Comparison of ENCODE assay signal across 14 cellular contexts in the genomic region with DNA sequence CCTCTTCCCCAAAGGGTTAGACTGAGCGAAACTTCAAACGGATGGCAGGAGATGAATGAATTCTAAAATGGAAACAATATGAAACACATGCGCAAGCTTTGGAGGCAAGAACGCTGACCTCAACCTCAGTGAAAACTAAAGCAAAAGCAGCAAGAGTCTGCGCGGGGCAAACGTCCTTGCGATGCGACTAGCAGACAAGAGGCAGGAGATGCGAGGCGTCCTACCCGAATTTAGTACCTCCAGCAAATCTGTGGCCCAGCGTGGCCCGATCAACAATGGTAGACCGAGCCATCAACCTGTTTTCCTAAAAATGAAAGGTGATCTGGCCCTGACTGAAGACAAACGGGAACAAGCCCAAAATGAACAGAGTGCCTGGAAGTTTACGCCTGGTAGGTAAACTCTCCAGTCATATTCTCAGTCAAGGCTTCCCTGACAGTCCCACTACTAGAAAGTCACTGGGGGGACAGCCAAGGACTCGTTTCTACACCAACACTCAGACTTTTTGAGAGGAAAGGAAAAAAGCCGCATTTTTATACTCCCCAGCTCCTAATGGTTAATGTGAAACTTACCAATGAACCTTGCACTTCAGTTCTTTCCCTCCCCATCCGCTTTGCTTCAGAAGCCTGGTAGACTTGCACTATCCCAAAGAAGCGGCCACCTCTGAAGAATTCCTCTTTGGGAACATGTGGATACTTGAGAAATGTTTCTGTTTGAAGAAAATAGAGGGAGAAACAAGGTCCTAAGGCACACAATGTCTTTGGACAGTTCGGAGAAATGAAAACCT. TPM values are rescaled to one million over a fixed set of nuclear protein-coding genes. Genes with fewer than 3 reads are reported as not detected.
DNase-seq lines count a peak whose midpoint lies in the region; ATAC-seq, FAIRE-seq and TF ChIP-seq lines count a peak whose summit lies in the region.
"Had no signal": no experiment of that assay in that cellular context is flagged by ENCODE, and none has a peak within 500 bp of the region (broad histone marks: within the 10 kb centered on the region; RNA-seq: fewer than 3 reads in every experiment).

No MANE protein-coding gene starts in this region.

- no peaks in the 10 kb centered on the region for H3K27me3 Mint-ChIP-seq in MCF 10A (ENCODE audit: insufficient read depth, unreplicated experiment)

- ATAC-seq in GM19395 (IDR thresholded peaks at IDR 0.05; ENCODE audit: unreplicated experiment): no peak
- ATAC-seq: gastrocnemius medialis had no signal

- DNase-seq in breast epithelium (ENCODE audit: low spot score in 2 of 2) (no peak), MCF 10A (ENCODE audit: unreplicated experiment) (no peak), bronchial epithelial cell (ENCODE audit: low read depth) (no peak), erythroblast (lab: John Stamatoyannopoulos, UW) (no peak), NCI-H524 (lab: John Stamatoyannopoulos, UW) (no peak)
- DNase-seq in stimulated activated CD4-positive, alpha-beta T cell treated with anti-CD3 and anti-CD28 coated beads, Interleukin-1b, Interleukin-23, amount 100 ng/mL, for 48 hours: no peak
- DNase-seq: NCI-H510A had no signal

- TF ChIP-seq RAD21 in liver (IDR thresholded peaks at IDR 0.05): peak in 1 of 2 donors; percentile 35

- CTCF ChIA-PET in MCF 10A (lab: Yijun Ruan, JAX): no interaction called here

- H3K4me1 Mint-ChIP-seq in MCF 10A (ENCODE audit: insufficient read depth, unreplicated experiment): peaks cover 19% of the 10 kb centered on the region
- H3K4me1 Mint-ChIP-seq: central memory CD8-positive, alpha-beta T cell had no signal

- FAIRE-seq in bronchial epithelial cell (lab: Jason Lieb, UNC): no peak

- TF ChIP-seq CTCF in breast epithelium (IDR thresholded peaks at IDR 0.05) (no peak), MCF 10A (IDR thresholded peaks at IDR 0.05; ENCODE audit: unreplicated experiment) (no peak), bronchial epithelial cell (IDR thresholded peaks at IDR 0.05; ENCODE audit: insufficient read depth, low read length, severe bottlenecking) (no peak), liver (IDR thresholded peaks at IDR 0.05; ENCODE audit: low read depth, low read length, missing input control) (no peak)

- POLR2A ChIA-PET in MCF 10A (lab: Yijun Ruan, JAX): interaction anchor here (0.8 kb wide), 1 partner anchor 72 kb away, joined by 3 read pairs; no protein-coding TSS in a partner anchor

- no peaks in the 10 kb centered on the region for H3K27me3 ChIP-seq in breast epithelium
- H3K27me3 ChIP-seq in bronchial epithelial cell (ENCODE audit: control insufficient read depth, insufficient read depth, low read length): no peaks in the 10 kb centered on the region
- H3K27me3 ChIP-seq in liver (ENCODE audit: control insufficient read depth in 4 of 4, insufficient read depth in 4 of 4, low read length in 3 of 4): peaks cover 0 to 6% (median 0%) of the 10 kb centered on the region in 4 donors
- H3K27me3 ChIP-seq: gastrocnemius medialis, testis had no signal

- H3K4me1 ChIP-seq in breast epithelium (no peaks in the 10 kb centered on the region), liver (ENCODE audit: control insufficient read depth in 4 of 4, insufficient read depth in 4 of 4, low read length in 3 of 4) (no peaks in the 10 kb centered on the region)
- H3K4me1 ChIP-seq: gastrocnemius medialis, testis had no signal

- intact Hi-C loops in breast epithelium (cut with DNase I; ENCODE audit: low total_unique reads): no loop called here
- intact Hi-C loops in MCF 10A (cut with micrococcal nuclease): no loop called here

- H3K9me3 Mint-ChIP-seq in MCF 10A (ENCODE audit: unreplicated experiment): no peaks in the 10 kb centered on the region
- H3K9me3 Mint-ChIP-seq: central memory CD8-positive, alpha-beta T cell had no signal

- WGBS in liver: 45% methylated on average over 22 of the region's 22 CpGs

- peak overlapping the region; percentile 45 to 67 for H3K27ac ChIP-seq in breast epithelium
- H3K27ac ChIP-seq in liver (ENCODE audit: low read depth in 1 of 2, low read length in 2 of 2): peak overlapping the region; percentile 12 to 69
- H3K27ac ChIP-seq: gastrocnemius medialis, testis had no signal

- H3K36me3 ChIP-seq in breast epithelium: no peaks in the 10 kb centered on the region
- H3K36me3 ChIP-seq in bronchial epithelial cell (ENCODE audit: control insufficient read depth, insufficient read depth, low read length): no peaks in the 10 kb centered on the region
- no peaks in the 10 kb centered on the region for H3K36me3 ChIP-seq in liver (ENCODE audit: control insufficient read depth in 4 of 4, insufficient read depth in 3 of 4, low read depth in 1 of 4, low read length in 3 of 4)
- H3K36me3 ChIP-seq: gastrocnemius medialis had no signal

- BruUV-seq in MCF 10A (replicated peaks; lab: Mats Ljungman, UMichigan): no TSS peak

- H3K27ac Mint-ChIP-seq in MCF 10A (ENCODE audit: low read depth, unreplicated experiment): no peak overlapping the region

- peaks cover 6% of the 10 kb centered on the region for H3K36me3 Mint-ChIP-seq in MCF 10A (ENCODE audit: insufficient read depth, unreplicated experiment)

- TF ChIP-seq POLR2A in breast epithelium (IDR thresholded peaks at IDR 0.05) (no peak), erythroblast (IDR thresholded peaks at IDR 0.05; ENCODE audit: low read length) (no peak)

- no peaks in the 10 kb centered on the region for H3K9me3 ChIP-seq in breast epithelium
- H3K9me3 ChIP-seq in liver (ENCODE audit: control insufficient read depth in 4 of 4, low read length in 3 of 4): no peaks in the 10 kb centered on the region
- H3K9me3 ChIP-seq: gastrocnemius medialis, testis had no signal

- H3K4me3 Mint-ChIP-seq in MCF 10A (ENCODE audit: unreplicated experiment): no peak overlapping the region
- H3K4me3 Mint-ChIP-seq: central memory CD8-positive, alpha-beta T cell had no signal

- peak overlapping the region; percentile 22 to 56 (median 40) for H3K4me3 ChIP-seq in breast epithelium
- peak overlapping the region; percentile 6 for H3K4me3 ChIP-seq in bronchial epithelial cell (ENCODE audit: low read depth, low read length)
- peak overlapping the region in 2 of 3 donors; percentile 5 to 39 for H3K4me3 ChIP-seq in liver (ENCODE audit: low read depth in 1 of 3, low read length in 3 of 3)
- H3K4me3 ChIP-seq: gastrocnemius medialis, lung had no signal

- H3K9ac ChIP-seq in liver (ENCODE audit: low read depth in 1 of 2, low read length in 2 of 2): peak overlapping the region in 1 of 2 donors; percentile 64

TF ChIP-seq in liver, 16 proteins besides CTCF, POLR2A, EP300 and RAD21:
- TF ChIP-seq YY1 (IDR thresholded peaks at IDR 0.05) (peak; percentile 60), SP1 (IDR thresholded peaks at IDR 0.05) (no peak), HNF4A (conservative IDR thresholded peaks at IDR 0.05) (peak; percentile 37 to 49)

RNA-seq across cellular contexts. Expression of gene MMP3, which starts 11.5 kb away (rescaled TPM):
- total RNA-seq in breast epithelium (10 to 100 TPM; 11.0 to 63.4 (median 23.9) TPM), MCF 10A (2022) (0.19 TPM in 1 of 2 replicates, not detected in the other), bronchial epithelial cell (0.13 and 0.26 TPM in 2 replicates), liver (not detected)
- polyA plus RNA-seq in liver: not detected
- total RNA-seq: pulmonary artery endothelial cell, testis had no signal

RNA-seq across cellular contexts. Expression of gene MMP1, which starts 33.9 kb away (rescaled TPM):
- total RNA-seq in breast epithelium (not detected), MCF 10A (2022) (0.25 and 0.35 TPM in 2 replicates), bronchial epithelial cell (68.1 and 168 TPM in 2 replicates), liver (under 1 TPM in 1 of 2 donors, not detected in 1; 0.09 TPM)
- polyA plus RNA-seq in liver: under 1 TPM in 1 of 2 donors, not detected in 1; 0.06 TPM
- total RNA-seq: gastrocnemius medialis had no signal

RNA-seq across cellular contexts. Expression of gene MMP12, which starts 42.9 kb away (rescaled TPM):
- total RNA-seq in breast epithelium: 1 to 10 TPM in 1 of 3 donors, not detected in 2; 3.5 TPM
- total RNA-seq in MCF 10A (2022): not detected in 2 replicates
- not detected in 2 replicates for total RNA-seq in bronchial epithelial cell
- total RNA-seq in liver: not detected
- not detected for polyA plus RNA-seq in liver
- total RNA-seq: gastrocnemius medialis, pulmonary artery endothelial cell had no signal

RNA-seq across cellular contexts. Expression of gene MMP10, which starts 51.5 kb away (rescaled TPM):
- total RNA-seq in breast epithelium: under 1 TPM in 1 of 3 donors, not detected in 2; 0.66 TPM
- total RNA-seq in MCF 10A (2022): 0.29 and 0.75 TPM in 2 replicates
- total RNA-seq in bronchial epithelial cell: 4.2 and 4.9 TPM in 2 replicates
- total RNA-seq in liver: not detected
- not detected for polyA plus RNA-seq in liver
- total RNA-seq: gastrocnemius medialis had no signal

Comparison
In these comparisons a context has a peak if more than half of its experiments do, and no peak if none do; other contexts are left out.
1. RNA of gene MMP1, which starts 33.9 kb away (total RNA-seq): 68.1 to 168 TPM in bronchial epithelial cell; 0.25 to 0.35 TPM in MCF 10A, 0.09 TPM in liver and not detected in breast epithelium; every median in the first group is over 10 times any median in the second.
2. Peak in every context shown above with its lines, with median percentiles within 50 percentile points of each other: H3K4me3 ChIP-seq.